ENCODE assay signal across 11 cellular contexts in genomic region chrX:70209570-70209969, GRCh38. TPM values are rescaled to one million over a fixed set of nuclear protein-coding genes. Genes with fewer than 3 reads are reported as not detected.
"Had no signal": no experiment of that assay in that cellular context is flagged by ENCODE, and none has a peak within 500 bp of the region (broad histone marks: within the 10 kb centered on the region; RNA-seq: fewer than 3 reads in every experiment).

No MANE protein-coding gene starts in this region.

RNA-seq across cellular contexts. Expression of gene AWAT1, which starts 24.9 kb away (rescaled TPM):
- total RNA-seq: activated B cell treated with CpG ODN at 0.5 μM for 24 hours; activated CD4-positive, alpha-beta memory T cell treated with anti-CD3 and anti-CD28 coated beads for 36 hours; activated naive CD4-positive, alpha-beta T cell treated with anti-CD3 and anti-CD28 coated beads for 36 hours; activated T-cell treated with anti-CD3 and anti-CD28 coated beads, Interleukin-2, amount 50 U/mL, for 4 hours; activated T-helper 1 cell treated with anti-CD3 and anti-CD28 coated beads, Interleukin-12 subunit alpha, Interleukin-12 subunit beta, Interleukin-2, Interleukin-4 antibody, amounts not matched to agents 30 ng/mL and 10 ng/mL and 1 ng/mL, durations not matched to agents 14 hours and 24 hours and 36 hours; adrenal gland; bronchial epithelial cell; MCF 10A; PC-9; Right ventricle myocardium inferior had no signal
- polyA plus RNA-seq: adrenal gland had no signal

RNA-seq across cellular contexts. Expression of gene DGAT2L6, which starts 32.3 kb away (rescaled TPM):
- total RNA-seq: activated B cell treated with CpG ODN at 0.5 μM for 24 hours; activated CD4-positive, alpha-beta memory T cell treated with anti-CD3 and anti-CD28 coated beads for 36 hours; activated naive CD4-positive, alpha-beta T cell treated with anti-CD3 and anti-CD28 coated beads for 36 hours; activated naive CD4-positive, alpha-beta T cell treated with anti-CD3 and anti-CD28 coated beads, Interleukin-2, amount 50 U/mL, for 72 hours; activated T-cell treated with anti-CD3 and anti-CD28 coated beads, Interleukin-2, amount 50 U/mL, for 4 hours; activated T-helper 1 cell treated with anti-CD3 and anti-CD28 coated beads, Interleukin-12 subunit alpha, Interleukin-12 subunit beta, Interleukin-2, Interleukin-4 antibody, amounts not matched to agents 30 ng/mL and 10 ng/mL and 1 ng/mL, durations not matched to agents 14 hours and 24 hours and 36 hours; adrenal gland; bronchial epithelial cell; MCF 10A; PC-9; Right ventricle myocardium inferior had no signal
- polyA plus RNA-seq: adrenal gland had no signal

RNA-seq across cellular contexts. Expression of gene P2RY4, which starts 50.4 kb away (rescaled TPM):
- total RNA-seq: activated B cell treated with CpG ODN at 0.5 μM for 24 hours; activated T-helper 1 cell treated with anti-CD3 and anti-CD28 coated beads, Interleukin-12 subunit alpha, Interleukin-12 subunit beta, Interleukin-2, Interleukin-4 antibody, amounts not matched to agents 30 ng/mL and 10 ng/mL and 1 ng/mL, durations not matched to agents 14 hours and 24 hours and 36 hours; bronchial epithelial cell; MCF 10A; Right ventricle myocardium inferior had no signal

RNA-seq across cellular contexts. Expression of gene ARR3, which starts 58.6 kb away (rescaled TPM):
- total RNA-seq: activated B cell treated with CpG ODN at 0.5 μM for 24 hours; activated CD4-positive, alpha-beta memory T cell treated with anti-CD3 and anti-CD28 coated beads for 36 hours; activated naive CD4-positive, alpha-beta T cell treated with anti-CD3 and anti-CD28 coated beads for 36 hours; activated naive CD4-positive, alpha-beta T cell treated with anti-CD3 and anti-CD28 coated beads, Interleukin-2, amount 50 U/mL, for 72 hours; activated T-cell treated with anti-CD3 and anti-CD28 coated beads, Interleukin-2, amount 50 U/mL, for 4 hours; activated T-helper 1 cell treated with anti-CD3 and anti-CD28 coated beads, Interleukin-12 subunit alpha, Interleukin-12 subunit beta, Interleukin-2, Interleukin-4 antibody, amounts not matched to agents 30 ng/mL and 10 ng/mL and 1 ng/mL, durations not matched to agents 14 hours and 24 hours and 36 hours; adrenal gland; bronchial epithelial cell; MCF 10A; PC-9; Right ventricle myocardium inferior had no signal
- polyA plus RNA-seq: adrenal gland had no signal
